ENCODE assay signal across 17 cellular contexts in the genomic region with DNA sequence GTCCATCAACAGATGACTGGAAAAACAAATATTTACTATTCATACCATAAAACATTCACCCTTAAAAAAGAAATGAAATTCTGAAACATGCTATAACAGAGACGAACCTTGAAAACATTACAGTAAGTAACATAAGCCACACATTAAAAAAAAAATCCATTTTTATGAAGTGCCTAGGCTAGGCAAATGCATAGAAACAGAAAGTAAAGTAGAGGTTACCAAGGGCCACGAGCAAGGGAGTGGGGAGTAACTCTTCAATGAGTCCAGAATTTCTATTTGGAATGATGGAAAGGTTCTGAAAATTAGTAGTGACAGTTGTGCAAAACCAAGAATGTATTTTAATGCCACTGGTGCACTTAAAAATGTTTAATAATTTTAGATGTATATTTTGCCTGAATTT.
"Had no signal": no experiment of that assay in that cellular context is flagged by ENCODE, and none has a peak within 500 bp of the region (broad histone marks: within the 10 kb centered on the region; RNA-seq: fewer than 3 reads in every experiment).

No MANE protein-coding gene starts in this region.

- H3K27ac ChIP-seq: body of pancreas, neutrophil, right atrium auricular region, tibial artery had no signal

- H3K27ac Mint-ChIP-seq: activated naive CD4-positive, alpha-beta T cell treated with anti-CD3 and anti-CD28 coated beads for 36 hours; activated T-helper 17 cell treated with anti-CD3 and anti-CD28 coated beads, Interleukin-2, amount 50 U/mL, for 72 hours; stimulated activated effector memory CD8-positive, alpha-beta T cell treated with anti-CD3 and anti-CD28 coated beads, Interleukin-12 subunit alpha, Interleukin-12 subunit beta, amount 100 ng/mL, for 72 hours had no signal

- H3K27me3 Mint-ChIP-seq: activated T-helper 17 cell treated with anti-CD3 and anti-CD28 coated beads, Interleukin-2, amount 50 U/mL, for 72 hours had no signal

- H3K27me3 ChIP-seq: body of pancreas, neutrophil, right atrium auricular region, tibial artery, vagina had no signal

- DNase-seq: activated CD4-positive, alpha-beta T cell treated with anti-CD3 and anti-CD28 coated beads for 1 hour; activated CD4-positive, alpha-beta T cell treated with anti-CD3 and anti-CD28 coated beads, Interleukin-2, amount 50 U/mL, for 48 hours; activated naive CD4-positive, alpha-beta T cell treated with anti-CD3 and anti-CD28 coated beads for 36 hours; amniotic stem cell; body of pancreas; central memory CD4-positive, alpha-beta T cell; cortex of kidney; effector CD8-positive, alpha-beta T cell; kidney glomerular epithelial cell; small intestine; T1000; tibial artery had no signal

- H3K4me1 Mint-ChIP-seq: stimulated activated effector memory CD8-positive, alpha-beta T cell treated with anti-CD3 and anti-CD28 coated beads, Interleukin-12 subunit alpha, Interleukin-12 subunit beta, amount 100 ng/mL, for 72 hours had no signal

- H3K4me3 ChIP-seq: body of pancreas, right atrium auricular region, tibial artery, vagina had no signal

- H3K4me1 ChIP-seq: body of pancreas, right atrium auricular region, tibial artery had no signal

- H3K9me3 Mint-ChIP-seq: activated naive CD4-positive, alpha-beta T cell treated with anti-CD3 and anti-CD28 coated beads for 36 hours; activated T-helper 17 cell treated with anti-CD3 and anti-CD28 coated beads, Interleukin-2, amount 50 U/mL, for 72 hours; stimulated activated effector memory CD8-positive, alpha-beta T cell treated with anti-CD3 and anti-CD28 coated beads, Interleukin-12 subunit alpha, Interleukin-12 subunit beta, amount 100 ng/mL, for 72 hours had no signal

- ATAC-seq: activated T-helper 17 cell treated with anti-CD3 and anti-CD28 coated beads, Interleukin-2, amount 50 U/mL, for 72 hours; body of pancreas; stimulated activated effector memory CD8-positive, alpha-beta T cell treated with anti-CD3 and anti-CD28 coated beads, Interleukin-12 subunit alpha, Interleukin-12 subunit beta, amount 100 ng/mL, for 72 hours had no signal

- H3K9me3 ChIP-seq: body of pancreas, neutrophil, right atrium auricular region, tibial artery, vagina had no signal

- H3K4me3 Mint-ChIP-seq: activated naive CD4-positive, alpha-beta T cell treated with anti-CD3 and anti-CD28 coated beads for 36 hours; activated T-helper 17 cell treated with anti-CD3 and anti-CD28 coated beads, Interleukin-2, amount 50 U/mL, for 72 hours; stimulated activated effector memory CD8-positive, alpha-beta T cell treated with anti-CD3 and anti-CD28 coated beads, Interleukin-12 subunit alpha, Interleukin-12 subunit beta, amount 100 ng/mL, for 72 hours had no signal
